8 cellular contexts compared by ENCODE assay signal in the genomic region with DNA sequence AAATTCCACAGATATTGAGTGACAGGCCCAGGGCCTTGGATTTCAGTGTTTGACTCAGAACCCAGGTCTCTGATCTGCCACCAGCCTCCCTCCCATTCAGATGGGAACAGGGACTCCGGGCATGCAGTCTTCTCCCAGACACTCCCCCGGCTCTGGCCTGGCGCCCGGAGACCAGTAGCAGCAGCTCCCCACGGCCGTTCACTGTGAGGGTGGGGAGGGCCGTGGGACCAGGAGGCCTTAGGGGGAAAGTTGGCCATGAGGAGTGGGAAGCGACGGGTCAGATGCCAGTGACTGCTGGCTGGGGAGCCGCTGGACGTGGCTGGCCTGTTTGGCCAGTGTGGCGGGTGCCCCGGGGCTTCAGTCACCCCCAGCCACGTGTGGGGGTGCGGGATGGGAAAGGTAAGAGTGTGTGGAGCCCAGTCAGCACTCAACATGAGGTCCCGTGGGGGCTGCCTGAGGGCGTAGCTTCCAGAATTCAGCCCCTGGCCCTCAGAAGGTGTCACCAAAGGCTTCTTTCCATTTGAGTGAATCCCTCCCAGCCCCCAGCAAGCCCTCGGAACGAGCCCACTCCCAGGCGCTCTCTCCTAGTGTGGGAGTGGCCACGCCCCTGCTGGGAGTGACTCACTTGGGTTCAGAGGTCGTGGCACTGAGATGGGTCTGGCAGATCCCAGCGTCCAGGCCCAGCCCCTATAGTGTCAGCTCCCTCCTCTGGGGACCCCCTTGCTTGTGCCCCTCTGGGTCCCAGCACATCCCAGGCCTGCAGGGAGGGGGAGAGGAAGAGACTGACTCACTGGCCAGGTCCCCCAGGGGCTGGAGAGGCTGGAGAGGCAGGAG.
DNase-seq lines count a peak whose midpoint lies in the region; ATAC-seq and TF ChIP-seq lines count a peak whose summit lies in the region.

No MANE protein-coding gene starts in this region.

- no peak for ATAC-seq in GM18502 (IDR thresholded peaks at IDR 0.05; ENCODE audit: poor library complexity, unreplicated experiment)

- TF ChIP-seq CTCF in Calu3 (IDR thresholded peaks at IDR 0.05; ENCODE audit: unreplicated experiment): no peak

- BruUV-seq in Calu3 (replicated peaks; lab: Mats Ljungman, UMichigan): no TSS peak

- H3K9me3 Mint-ChIP-seq in Calu3 (ENCODE audit: low read depth, unreplicated experiment): no peaks in the 10 kb centered on the region

- H3K27ac Mint-ChIP-seq in Calu3 (ENCODE audit: unreplicated experiment): peak overlapping the region; percentile 91

- CTCF ChIA-PET in Calu3 (lab: Charles Lee): interaction anchor here (0.6 to 3.9 kb wide), 3 partner anchors 9 to 20 kb away, joined by 3 to 14 read pairs (median 3); no protein-coding TSS in a partner anchor

- peaks cover 80% of the 10 kb centered on the region for H3K36me3 Mint-ChIP-seq in Calu3 (ENCODE audit: insufficient read depth, unreplicated experiment)

- DNase-seq in Calu3 (peak; percentile 67), NCI-H446 treated with DMSO at 0.1 percent for 48 hours (lab: John Stamatoyannopoulos, UW) (peak; percentile 50), amniotic epithelial cell (ENCODE audit: low read depth) (peak; percentile 74), hepatic stellate cell (ENCODE audit: low spot score) (peak; percentile 91), putamen (ENCODE audit: low spot score) (peak; percentile 48), DMS79 treated with DMSO at 0.1 percent for 48 hours (lab: John Stamatoyannopoulos, UW) (no peak), activated gamma-delta T cell treated with Interleukin-2 at 50 U/mL for 16 hours (no peak)

- H3K4me1 Mint-ChIP-seq in Calu3 (ENCODE audit: low read depth, unreplicated experiment): peaks cover 82% of the 10 kb centered on the region

- H3K4me3 Mint-ChIP-seq in Calu3 (ENCODE audit: low read depth, unreplicated experiment): peak overlapping the region; percentile 84

- no peaks in the 10 kb centered on the region for H3K27me3 Mint-ChIP-seq in Calu3 (ENCODE audit: unreplicated experiment)

- intact Hi-C loops in Calu3 (cut with micrococcal nuclease; ENCODE audit: unreplicated experiment): loop anchor here (10.0 kb wide), 1 partner anchor 115 kb away; no protein-coding TSS in a partner anchor

Comparison
In these comparisons a context has a peak if more than half of its experiments do, and no peak if none do; other contexts are left out.
1. DNase-seq: peak in Calu3 (single experiment), NCI-H446 treated with DMSO at 0.1 percent for 48 hours (single experiment), amniotic epithelial cell (single experiment), hepatic stellate cell (single experiment) and putamen (single experiment); none in DMS79 treated with DMSO at 0.1 percent for 48 hours (single experiment) and activated gamma-delta T cell treated with Interleukin-2 at 50 U/mL for 16 hours (single experiment).